ENCODE assay signal across 8 cellular contexts in genomic region chr4:15003891-15004700, GRCh38. TPM values are rescaled to one million over a fixed set of nuclear protein-coding genes. Genes with fewer than 3 reads are reported as not detected.
DNase-seq lines count a peak whose midpoint lies in the region; ATAC-seq and TF ChIP-seq lines count a peak whose summit lies in the region.

No MANE protein-coding gene starts in this region.

- TF ChIP-seq EP300 in suprapubic skin (IDR thresholded peaks at IDR 0.05), result no peak

- no peaks in the 10 kb centered on the region for H3K27me3 ChIP-seq in NT2/D1 (ENCODE audit: insufficient read depth, insufficient read length)
- no peaks in the 10 kb centered on the region for H3K27me3 ChIP-seq in foreskin keratinocyte
- peaks cover 4 to 37% (median 15%) of the 10 kb centered on the region in 3 experiments for H3K27me3 ChIP-seq in neuronal stem cell (ENCODE audit: control insufficient read depth in 3 of 3, insufficient read depth in 3 of 3, low read depth in 1 of 3, low read length in 3 of 3)
- no peaks in the 10 kb centered on the region for H3K27me3 ChIP-seq in suprapubic skin

- peaks cover 26% of the 10 kb centered on the region for H3K36me3 Mint-ChIP-seq in activated T-helper 2 cell treated with anti-CD3 and anti-CD28 coated beads, Interferon-gamma antibody, Interleukin-2, Interleukin-4, amounts not matched to agents 10 μg/mL and 5 μg/mL and 100 μg/mL, durations not matched to agents 14 hours and 24 hours and 36 hours (ENCODE audit: low read depth)

- H3K9ac ChIP-seq in NT2/D1 (ENCODE audit: insufficient read length, low read depth) (peak overlapping the region; percentile 88), neuronal stem cell (ENCODE audit: low read depth, low read length, poor library complexity) (peak overlapping the region; percentile 60)

- no peak overlapping the region for H2BK120ac ChIP-seq in neuronal stem cell (ENCODE audit: low read depth, low read length)

- no peak overlapping the region for H3K4ac ChIP-seq in neuronal stem cell (ENCODE audit: low read length)

- peak overlapping the region; percentile 99 for H2AFZ ChIP-seq in neuronal stem cell (ENCODE audit: low read length)

- H3K4me2 ChIP-seq in neuronal stem cell (ENCODE audit: insufficient read depth, low read length, poor library complexity, severe bottlenecking), result peak overlapping the region; percentile 94

- WGBS in neuronal stem cell (ENCODE audit: extremely low coverage in 2 of 2, insufficient read length in 2 of 2, insufficient replicate concordance in 1 of 2), 2 donors, result no CpG with 5 or more reads among the region's 106 CpGs
- WGBS in suprapubic skin, result no CpG with 5 or more reads among the region's 106 CpGs

- peak overlapping the region; percentile 49 for H2BK15ac ChIP-seq in neuronal stem cell (ENCODE audit: low read length)

- ATAC-seq in GM19463 (IDR thresholded peaks at IDR 0.05; ENCODE audit: unreplicated experiment), result peak; percentile 2
- peak; percentile 0 for ATAC-seq in foreskin keratinocyte

- no peaks in the 10 kb centered on the region for H3K9me3 ChIP-seq in NT2/D1 (ENCODE audit: insufficient read depth, low read length)
- no peaks in the 10 kb centered on the region for H3K9me3 ChIP-seq in neuronal stem cell (replicated peaks in 1 of 2; ENCODE audit: control insufficient read depth in 2 of 2, insufficient read depth in 1 of 2, low read depth in 1 of 2, low read length in 2 of 2)
- H3K9me3 ChIP-seq in suprapubic skin, result no peaks in the 10 kb centered on the region

- no peak overlapping the region for H2BK5ac ChIP-seq in neuronal stem cell (ENCODE audit: low read length)

- H3K23ac ChIP-seq in neuronal stem cell (ENCODE audit: low read depth, low read length, poor library complexity), result peak overlapping the region; percentile 85

- DNase-seq in AG08396 (ENCODE audit: low spot score) (peak; percentile 12), NT2/D1 (ENCODE audit: low read depth, low spot score) (no peak), foreskin keratinocyte (peak in 1 of 2 donors; percentile 12), neuronal stem cell (ENCODE audit: low spot score) (peak; percentile 27), suprapubic skin (ENCODE audit: low spot score in 2 of 2) (peak; percentile 77 to 82), GOT3 (lab: John Stamatoyannopoulos, UW) (no peak)
- peak; percentile 33 for DNase-seq in activated T-helper 2 cell treated with anti-CD3 and anti-CD28 coated beads, Interferon-gamma antibody, Interleukin-2, Interleukin-4, amounts not matched to agents 10 μg/mL and 5 μg/mL and 100 μg/mL, durations not matched to agents 14 hours and 24 hours and 36 hours (ENCODE audit: low spot score)

- H3K27me3 Mint-ChIP-seq in activated T-helper 2 cell treated with anti-CD3 and anti-CD28 coated beads, Interferon-gamma antibody, Interleukin-2, Interleukin-4, amounts not matched to agents 10 μg/mL and 5 μg/mL and 100 μg/mL, durations not matched to agents 14 hours and 24 hours and 36 hours (ENCODE audit: low read depth), result no peaks in the 10 kb centered on the region

- TF ChIP-seq POLR2A in suprapubic skin (IDR thresholded peaks at IDR 0.05), result peak in 1 of 2 donors; percentile 3

- H3K27ac ChIP-seq in foreskin keratinocyte (peak overlapping the region; percentile 87), neuronal stem cell (replicated peaks; ENCODE audit: low read length) (no peak overlapping the region), suprapubic skin (peak overlapping the region; percentile 99)

- no peak overlapping the region for H4K91ac ChIP-seq in neuronal stem cell (ENCODE audit: low read depth, low read length, poor library complexity)

- no peaks in the 10 kb centered on the region for H3K79me1 ChIP-seq in neuronal stem cell (ENCODE audit: low read depth, low read length)

- H3K18ac ChIP-seq in neuronal stem cell (ENCODE audit: low read length), result peak overlapping the region; percentile 90

- no peaks in the 10 kb centered on the region for H3K9me3 Mint-ChIP-seq in activated T-helper 2 cell treated with anti-CD3 and anti-CD28 coated beads, Interferon-gamma antibody, Interleukin-2, Interleukin-4, amounts not matched to agents 10 μg/mL and 5 μg/mL and 100 μg/mL, durations not matched to agents 14 hours and 24 hours and 36 hours

- TF ChIP-seq CTCF in foreskin keratinocyte (conservative IDR thresholded peaks at IDR 0.05), result peak; percentile 7
- TF ChIP-seq CTCF in suprapubic skin (IDR thresholded peaks at IDR 0.05), result no peak

- H2BK12ac ChIP-seq in neuronal stem cell (ENCODE audit: low read length), result no peak overlapping the region

- H3K4me3 Mint-ChIP-seq in activated T-helper 2 cell treated with anti-CD3 and anti-CD28 coated beads, Interferon-gamma antibody, Interleukin-2, Interleukin-4, amounts not matched to agents 10 μg/mL and 5 μg/mL and 100 μg/mL, durations not matched to agents 14 hours and 24 hours and 36 hours (ENCODE audit: low read depth), result peak overlapping the region; percentile 68

- H3K4me1 Mint-ChIP-seq in activated T-helper 2 cell treated with anti-CD3 and anti-CD28 coated beads, Interferon-gamma antibody, Interleukin-2, Interleukin-4, amounts not matched to agents 10 μg/mL and 5 μg/mL and 100 μg/mL, durations not matched to agents 14 hours and 24 hours and 36 hours (ENCODE audit: low read depth), result peaks cover 37% of the 10 kb centered on the region

- no peak overlapping the region for H2AK5ac ChIP-seq in neuronal stem cell (ENCODE audit: low read depth, low read length)

- intact Hi-C loops in activated T-helper 2 cell treated with anti-CD3 and anti-CD28 coated beads, Interferon-gamma antibody, Interleukin-2, Interleukin-4, amounts not matched to agents 10 μg/mL and 5 μg/mL and 100 μg/mL, durations not matched to agents 14 hours and 24 hours and 36 hours (cut with micrococcal nuclease), result loop anchor here (2.0 to 10.0 kb wide), 9 partner anchors 31 to 1522 kb away; partner anchors contain the start of genes CD38, FAM200B, RAB28 and TAPT1

- H3K14ac ChIP-seq in neuronal stem cell (ENCODE audit: low read length), result peak overlapping the region; percentile 38

- H3K27ac Mint-ChIP-seq in activated T-helper 2 cell treated with anti-CD3 and anti-CD28 coated beads, Interferon-gamma antibody, Interleukin-2, Interleukin-4, amounts not matched to agents 10 μg/mL and 5 μg/mL and 100 μg/mL, durations not matched to agents 14 hours and 24 hours and 36 hours, result peak overlapping the region; percentile 33

- H3K36me3 ChIP-seq in NT2/D1 (ENCODE audit: insufficient read depth, insufficient read length, low read length), result peaks cover 18% of the 10 kb centered on the region
- no peaks in the 10 kb centered on the region for H3K36me3 ChIP-seq in neuronal stem cell (replicated peaks in 1 of 2; ENCODE audit: control insufficient read depth in 2 of 2, insufficient read depth in 2 of 2, low read length in 2 of 2)
- peaks cover 4% of the 10 kb centered on the region for H3K36me3 ChIP-seq in suprapubic skin

- no peaks in the 10 kb centered on the region for H3K4me1 ChIP-seq in NT2/D1 (ENCODE audit: insufficient read depth, insufficient read length)
- H3K4me1 ChIP-seq in foreskin keratinocyte, result peaks cover 20% of the 10 kb centered on the region
- no peaks in the 10 kb centered on the region for H3K4me1 ChIP-seq in neuronal stem cell (ENCODE audit: control insufficient read depth in 2 of 2, insufficient read depth in 1 of 2, low read depth in 1 of 2, low read length in 2 of 2)
- peaks cover 34% of the 10 kb centered on the region for H3K4me1 ChIP-seq in suprapubic skin

- H3K4me3 ChIP-seq in NT2/D1 (ENCODE audit: insufficient read length, low read depth) (peak overlapping the region; percentile 78), neuronal stem cell (ENCODE audit: low read length in 2 of 2) (peak overlapping the region; percentile 80 to 87), suprapubic skin (peak overlapping the region; percentile 100)

- H4K8ac ChIP-seq in neuronal stem cell (ENCODE audit: low read depth, low read length), result no peak overlapping the region

RNA-seq across cellular contexts. Expression of gene CPEB2, which starts 1.8 kb away (rescaled TPM):
- total RNA-seq in activated T-helper 2 cell treated with anti-CD3 and anti-CD28 coated beads, Interferon-gamma antibody, Interleukin-2, Interleukin-4, amounts not matched to agents 10 μg/mL and 5 μg/mL and 100 μg/mL, durations not matched to agents 14 hours and 24 hours and 36 hours, result 11.0 and 12.3 TPM in 2 replicates
- total RNA-seq in foreskin keratinocyte, result 9.1 and 13.2 TPM in 2 replicates
- 2.0 and 2.1 TPM in 2 replicates for polyA plus RNA-seq in foreskin keratinocyte
- 0.70 TPM for polyA plus RNA-seq in neuronal stem cell (2013, experiment 1 of 2)
- polyA plus RNA-seq in neuronal stem cell (2013, experiment 2 of 2), result 0.73 TPM
- total RNA-seq in suprapubic skin, result 10 to 100 TPM; 43.6 to 70.1 (median 49.8) TPM

Comparison
In these comparisons a context has a peak if more than half of its experiments do, and no peak if none do; other contexts are left out.
1. DNase-seq: peak in AG08396 (single experiment), activated T-helper 2 cell treated with anti-CD3 and anti-CD28 coated beads, Interferon-gamma antibody, Interleukin-2, Interleukin-4, amounts not matched to agents 10 μg/mL and 5 μg/mL and 100 μg/mL, durations not matched to agents 14 hours and 24 hours and 36 hours (single experiment), neuronal stem cell (single experiment) and suprapubic skin (2 of 2); none in NT2/D1 (single experiment) and GOT3 (single experiment).
2. Peak in every context shown above with its lines, with median percentiles within 50 percentile points of each other: H3K4me3 ChIP-seq.